Comparison of ENCODE assay signal across 9 cellular contexts in the genomic region with DNA sequence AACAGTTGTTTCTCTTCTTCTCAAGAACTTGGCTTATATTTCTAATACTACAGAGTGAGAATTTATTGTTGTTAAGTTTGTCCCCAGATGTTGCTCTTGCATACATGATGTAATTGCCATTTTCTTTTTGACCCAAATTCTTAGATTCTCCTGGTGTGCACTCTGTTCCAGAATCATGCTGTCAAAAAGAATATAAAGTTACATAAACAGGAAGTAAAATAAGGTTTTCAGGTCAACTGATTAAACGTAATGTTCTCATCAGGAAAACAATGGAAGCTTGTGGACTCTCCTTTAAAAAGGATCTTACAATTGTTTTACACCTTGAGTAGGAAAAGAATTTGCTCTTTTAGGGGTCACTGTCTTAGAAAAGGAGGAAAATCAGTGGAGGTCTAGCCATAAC.
DNase-seq lines count a peak whose midpoint lies in the region; ATAC-seq and TF ChIP-seq lines count a peak whose summit lies in the region.
"Had no signal": no experiment of that assay in that cellular context is flagged by ENCODE, and none has a peak within 500 bp of the region (broad histone marks: within the 10 kb centered on the region; RNA-seq: fewer than 3 reads in every experiment).

No MANE protein-coding gene starts in this region.

- H3K36me3 Mint-ChIP-seq in activated T-cell treated with anti-CD3 and anti-CD28 coated beads, Interleukin-2, amount 50 U/mL, for 4 hours (ENCODE audit: insufficient read depth) = peaks cover 36% of the 10 kb centered on the region
- peaks cover 39% of the 10 kb centered on the region for H3K36me3 Mint-ChIP-seq in memory B cell

- peaks cover 19% of the 10 kb centered on the region for H3K4me1 ChIP-seq in body of pancreas
- peaks cover 7 to 22% of the 10 kb centered on the region in 2 donors for H3K4me1 ChIP-seq in thyroid gland

- H3K9me3 Mint-ChIP-seq in activated T-cell treated with anti-CD3 and anti-CD28 coated beads, Interleukin-2, amount 50 U/mL, for 4 hours = no peaks in the 10 kb centered on the region
- H3K9me3 Mint-ChIP-seq in memory B cell = peaks cover 3% of the 10 kb centered on the region

- peak overlapping the region; percentile 76 for H3K4me3 Mint-ChIP-seq in activated T-cell treated with anti-CD3 and anti-CD28 coated beads, Interleukin-2, amount 50 U/mL, for 4 hours
- peak overlapping the region; percentile 11 for H3K4me3 Mint-ChIP-seq in memory B cell

- H3K4me3 ChIP-seq in body of pancreas (no peak overlapping the region), thyroid gland (replicated peaks in 1 of 3) (no peak overlapping the region)

- no peak for DNase-seq in activated T-cell treated with anti-CD3 and anti-CD28 coated beads, Interleukin-2, amount 50 U/mL, for 4 hours
- no peak for DNase-seq in activated T-cell treated with anti-CD3 and anti-CD28 coated beads for 4 hours
- no peak for DNase-seq in body of pancreas
- no peak for DNase-seq in memory B cell (ENCODE audit: low spot score in 2 of 2)
- no peak for DNase-seq in thyroid gland
- no peak for DNase-seq in NCI-H1694 treated with DMSO at 0.1 percent for 48 hours (lab: John Stamatoyannopoulos, UW)
- no peak for DNase-seq in H4 (ENCODE audit: low spot score)
- no peak for DNase-seq in AML-193 (lab: John Stamatoyannopoulos, UW)
- DNase-seq: activated CD4-positive, alpha-beta T cell treated with anti-CD3 and anti-CD28 coated beads, Interleukin-2, amount 50 U/mL, for 1 hour had no signal

- TF ChIP-seq POLR2A in body of pancreas (IDR thresholded peaks at IDR 0.05) (no peak), thyroid gland (IDR thresholded peaks at IDR 0.05) (no peak)

- no peaks in the 10 kb centered on the region for H3K27me3 ChIP-seq in body of pancreas
- no peaks in the 10 kb centered on the region for H3K27me3 ChIP-seq in thyroid gland

- no peaks in the 10 kb centered on the region for H3K36me3 ChIP-seq in body of pancreas (replicated peaks in 1 of 2; ENCODE audit: insufficient read depth in 1 of 2, low read depth in 2 of 2)
- peaks cover 0 to 4% of the 10 kb centered on the region in 2 donors for H3K36me3 ChIP-seq in thyroid gland

- TF ChIP-seq CTCF in body of pancreas (IDR thresholded peaks at IDR 0.05) (no peak), thyroid gland (IDR thresholded peaks at IDR 0.05) (no peak)

- ATAC-seq in activated T-cell treated with anti-CD3 and anti-CD28 coated beads, Interleukin-2, amount 50 U/mL, for 4 hours = no peak
- ATAC-seq in body of pancreas = peak; percentile 45
- ATAC-seq in memory B cell (ENCODE audit: low read depth) = no peak

- intact Hi-C loops in body of pancreas (cut with DNase I) = no loop called here
- intact Hi-C loops in thyroid gland (cut with DNase I) = no loop called here

- no peaks in the 10 kb centered on the region for H3K27me3 Mint-ChIP-seq in activated T-cell treated with anti-CD3 and anti-CD28 coated beads, Interleukin-2, amount 50 U/mL, for 4 hours (ENCODE audit: low read depth)
- H3K27me3 Mint-ChIP-seq in memory B cell = no peaks in the 10 kb centered on the region

- peak overlapping the region in 3 of 4 donors; percentile 55 to 66 (median 65) for H3K27ac ChIP-seq in body of pancreas
- peak overlapping the region in 2 of 3 donors; percentile 30 to 63 for H3K27ac ChIP-seq in thyroid gland

- no peaks in the 10 kb centered on the region for H3K9me3 ChIP-seq in body of pancreas
- H3K9me3 ChIP-seq in thyroid gland = no peaks in the 10 kb centered on the region

- H3K27ac Mint-ChIP-seq in memory B cell = peak overlapping the region; percentile 88

- peaks cover 63% of the 10 kb centered on the region for H3K4me1 Mint-ChIP-seq in activated T-cell treated with anti-CD3 and anti-CD28 coated beads, Interleukin-2, amount 50 U/mL, for 4 hours (ENCODE audit: low read depth)
- H3K4me1 Mint-ChIP-seq in memory B cell = peaks cover 19% of the 10 kb centered on the region

- WGBS in body of pancreas, 2 donors = 15 to 29% methylated on average over 1 of the region's 1 CpG
- WGBS in thyroid gland, 2 donors = 45 to 56% methylated on average over 1 of the region's 1 CpG
